ENCODE assay signal across 8 cellular contexts in genomic region chr2:74179063-74179865, GRCh38. TPM values are rescaled to one million over a fixed set of nuclear protein-coding genes. Genes with fewer than 3 reads are reported as not detected.
A peak's percentile ranks its signal among the peaks of the same experiment; 100 is the strongest.
DNase-seq lines count a peak whose midpoint lies in the region; ATAC-seq and TF ChIP-seq lines count a peak whose summit lies in the region.

No MANE protein-coding gene starts in this region.

- peaks cover 0 to 25% of the 10 kb centered on the region in 2 donors for H3K4me1 ChIP-seq in right atrium auricular region

- ATAC-seq in GM18858 (IDR thresholded peaks at IDR 0.05; ENCODE audit: unreplicated experiment): peak; percentile 6
- ATAC-seq in HG02938 (IDR thresholded peaks at IDR 0.05; ENCODE audit: unreplicated experiment): peak; percentile 23
- ATAC-seq in activated CD8-positive, alpha-beta T cell treated with anti-CD3 and anti-CD28 coated beads for 36 hours: peak; percentile 28
- peak; percentile 6 for ATAC-seq in stimulated activated naive CD8-positive, alpha-beta T cell treated with anti-CD3 and anti-CD28 coated beads, Interleukin-15, Interleukin-2, amounts not matched to agents 100 U/mL and 50 U/mL, for 24 hours

- H3K4me3 Mint-ChIP-seq in activated CD8-positive, alpha-beta T cell treated with anti-CD3 and anti-CD28 coated beads for 36 hours: peak overlapping the region; percentile 90

- H3K9me3 Mint-ChIP-seq in activated CD8-positive, alpha-beta T cell treated with anti-CD3 and anti-CD28 coated beads for 36 hours: no peaks in the 10 kb centered on the region

- H3K4me3 ChIP-seq in right atrium auricular region: peak overlapping the region; percentile 81 to 98

- no peaks in the 10 kb centered on the region for H3K27me3 Mint-ChIP-seq in activated CD8-positive, alpha-beta T cell treated with anti-CD3 and anti-CD28 coated beads for 36 hours

- no peaks in the 10 kb centered on the region for H3K9me3 ChIP-seq in right atrium auricular region

- intact Hi-C loops in activated CD8-positive, alpha-beta T cell treated with anti-CD3 and anti-CD28 coated beads for 36 hours (cut with micrococcal nuclease): no loop called here
- intact Hi-C loops in posterior vena cava (cut with DNase I): no loop called here

- H3K27ac ChIP-seq in right atrium auricular region: peak overlapping the region; percentile 92 to 97

- TF ChIP-seq CTCF in activated CD8-positive, alpha-beta T cell treated with anti-CD3 and anti-CD28 coated beads for 36 hours (IDR thresholded peaks at IDR 0.05): peak; percentile 72
- TF ChIP-seq CTCF in right atrium auricular region (IDR thresholded peaks at IDR 0.05): peak in 1 of 2 donors; percentile 37

- peaks cover 39% of the 10 kb centered on the region for H3K4me1 Mint-ChIP-seq in activated CD8-positive, alpha-beta T cell treated with anti-CD3 and anti-CD28 coated beads for 36 hours (ENCODE audit: low read depth)

- CTCF ChIA-PET in activated CD8-positive, alpha-beta T cell treated with anti-CD3 and anti-CD28 coated beads for 36 hours (lab: Charles Lee): interaction anchor here (0.7 to 6.0 kb wide), 21 partner anchors 9 to 356 kb away, joined by 3 to 67 read pairs (median 7); partner anchors contain the start of genes BOLA3 and MTHFD2

- no peaks in the 10 kb centered on the region for H3K27me3 ChIP-seq in right atrium auricular region

- no peaks in the 10 kb centered on the region for H3K36me3 ChIP-seq in right atrium auricular region

- peaks cover 23% of the 10 kb centered on the region for H3K36me3 Mint-ChIP-seq in activated CD8-positive, alpha-beta T cell treated with anti-CD3 and anti-CD28 coated beads for 36 hours (ENCODE audit: low read depth)

- peak overlapping the region; percentile 94 for H3K27ac Mint-ChIP-seq in activated CD8-positive, alpha-beta T cell treated with anti-CD3 and anti-CD28 coated beads for 36 hours

- POLR2A ChIA-PET in activated CD8-positive, alpha-beta T cell treated with anti-CD3 and anti-CD28 coated beads for 36 hours (lab: Charles Lee): interaction anchor here (0.9 to 9.0 kb wide), 18 partner anchors 11 to 431 kb away, joined by 3 to 160 read pairs (median 6); partner anchors contain the start of genes BOLA3 and MTHFD2

- DNase-seq in activated CD8-positive, alpha-beta T cell treated with anti-CD3 and anti-CD28 coated beads for 36 hours: no peak
- DNase-seq in right atrium auricular region (ENCODE audit: low spot score) (peak; percentile 50), posterior vena cava (ENCODE audit: low spot score) (no peak), cerebellum (ENCODE audit: low spot score) (no peak)
- DNase-seq in stimulated activated naive CD8-positive, alpha-beta T cell treated with anti-CD3 and anti-CD28 coated beads, Interleukin-15, Interleukin-2, amounts not matched to agents 100 U/mL and 50 U/mL, for 24 hours: no peak
- no peak for DNase-seq in stimulated activated CD4-positive, alpha-beta T cell treated with anti-CD3 and anti-CD28 coated beads, Interleukin-4, amount 100 ng/mL, for 1 hour

RNA-seq across cellular contexts. Expression of gene MOB1A, which starts 0.6 kb away (rescaled TPM):
- 100 to 1,000 TPM; 150 to 156 TPM for total RNA-seq in activated CD8-positive, alpha-beta T cell treated with anti-CD3 and anti-CD28 coated beads for 36 hours
- total RNA-seq in right atrium auricular region (10 to 100 TPM; 47.8 TPM), posterior vena cava (100 to 1,000 TPM; 101 to 119 TPM), cerebellum (53.1 TPM)

RNA-seq across cellular contexts. Expression of gene MTHFD2, which starts 19.2 kb away (rescaled TPM):
- total RNA-seq in activated CD8-positive, alpha-beta T cell treated with anti-CD3 and anti-CD28 coated beads for 36 hours: 100 to 1,000 TPM; 348 to 361 TPM
- total RNA-seq in right atrium auricular region (10 to 100 TPM; 12.9 to 15.8 TPM), posterior vena cava (100 to 1,000 TPM in 1 of 2 donors, 10 to 100 TPM in 1; 83.7 to 101 TPM), cerebellum (22.6 TPM)

RNA-seq across cellular contexts. Expression of gene BOLA3, which starts 31.6 kb away (rescaled TPM):
- 100 to 1,000 TPM; 131 to 135 TPM for total RNA-seq in activated CD8-positive, alpha-beta T cell treated with anti-CD3 and anti-CD28 coated beads for 36 hours
- total RNA-seq in right atrium auricular region (100 to 1,000 TPM in 1 of 2 donors, 10 to 100 TPM in 1; 60.4 to 174 TPM), posterior vena cava (10 to 100 TPM; 20.9 to 29.5 TPM), cerebellum (12.6 TPM)
